In the genomic region with DNA sequence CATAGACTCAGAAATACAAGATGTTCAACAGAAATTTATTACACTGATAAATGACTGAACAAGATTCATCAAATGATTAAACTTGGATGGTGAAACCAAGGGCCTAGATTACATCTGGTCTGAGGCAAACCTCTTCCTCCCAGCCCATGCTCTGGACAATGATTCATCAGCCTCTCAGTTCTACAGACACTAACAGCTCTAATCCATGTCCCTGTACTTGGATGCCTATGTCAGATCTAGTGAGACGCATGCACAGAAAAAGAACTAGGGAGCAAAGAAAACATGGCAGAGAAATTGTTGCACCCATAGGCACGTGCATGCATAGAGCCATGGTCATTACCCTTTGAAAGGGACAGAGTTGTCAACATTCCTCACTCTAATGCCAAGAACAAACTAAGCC, we compare ENCODE assay signal across 19 cellular contexts.
DNase-seq lines count a peak whose midpoint lies in the region; ATAC-seq and TF ChIP-seq lines count a peak whose summit lies in the region.
"Had no signal": no experiment of that assay in that cellular context is flagged by ENCODE, and none has a peak within 500 bp of the region (broad histone marks: within the 10 kb centered on the region; RNA-seq: fewer than 3 reads in every experiment).

No MANE protein-coding gene starts in this region.

- no peak overlapping the region for H4K91ac ChIP-seq in mesenchymal stem cell (ENCODE audit: low read length)

- no peak overlapping the region for H2BK120ac ChIP-seq in mesenchymal stem cell (ENCODE audit: low read depth, low read length)

- H3K4me1 ChIP-seq in mesenchymal stem cell (ENCODE audit: control insufficient read depth, insufficient read depth, low read depth, low read length) (peaks cover 4% of the 10 kb centered on the region), gastrocnemius medialis (no peaks in the 10 kb centered on the region), left ventricle myocardium inferior (no peaks in the 10 kb centered on the region)
- H3K4me1 ChIP-seq: tibial nerve had no signal

- peaks cover 8% of the 10 kb centered on the region for H3K9me3 ChIP-seq in mesenchymal stem cell (ENCODE audit: control insufficient read depth, low read length)
- H3K9me3 ChIP-seq in gastrocnemius medialis: no peaks in the 10 kb centered on the region
- no peaks in the 10 kb centered on the region for H3K9me3 ChIP-seq in left ventricle myocardium inferior (replicated peaks)
- H3K9me3 ChIP-seq: tibial nerve had no signal

- H2BK5ac ChIP-seq in mesenchymal stem cell (ENCODE audit: low read depth, low read length, poor library complexity, severe bottlenecking): no peak overlapping the region

- H3K14ac ChIP-seq in mesenchymal stem cell (ENCODE audit: low read length in 2 of 2): no peak overlapping the region

- TF ChIP-seq POLR2A in gastrocnemius medialis (IDR thresholded peaks at IDR 0.05): no peak

- H2BK12ac ChIP-seq in mesenchymal stem cell (ENCODE audit: low read length in 2 of 2): no peak overlapping the region

- H3K27me3 ChIP-seq in mesenchymal stem cell (ENCODE audit: control insufficient read depth in 1 of 2, insufficient read depth in 1 of 2, low read length in 2 of 2) (no peaks in the 10 kb centered on the region), gastrocnemius medialis (no peaks in the 10 kb centered on the region), left ventricle myocardium inferior (ENCODE audit: low read depth) (peaks cover 13% of the 10 kb centered on the region)
- H3K27me3 ChIP-seq: tibial nerve had no signal

- H3K23ac ChIP-seq in mesenchymal stem cell (ENCODE audit: low read length in 2 of 2): no peak overlapping the region

- no peak overlapping the region for H3K18ac ChIP-seq in mesenchymal stem cell (ENCODE audit: low read depth in 1 of 2, low read length in 2 of 2)

- H3K9ac ChIP-seq in mesenchymal stem cell (ENCODE audit: low read length): no peak overlapping the region

- peaks cover 7% of the 10 kb centered on the region for H3K79me1 ChIP-seq in mesenchymal stem cell (replicated peaks; ENCODE audit: low read length, poor library complexity, severe bottlenecking)

- H2BK15ac ChIP-seq in mesenchymal stem cell (ENCODE audit: low read depth, poor library complexity, severe bottlenecking): no peak overlapping the region

- no peak overlapping the region for H2AFZ ChIP-seq in mesenchymal stem cell (ENCODE audit: low read depth, low read length)

- peak overlapping the region; percentile 98 for H3K27ac ChIP-seq in mesenchymal stem cell (ENCODE audit: low read length, poor library complexity, severe bottlenecking)
- no peak overlapping the region for H3K27ac ChIP-seq in gastrocnemius medialis
- no peak overlapping the region for H3K27ac ChIP-seq in left ventricle myocardium inferior (replicated peaks)
- H3K27ac ChIP-seq: SK-N-MC, tibial nerve had no signal

- in situ Hi-C loops in gastrocnemius medialis (cut with MboI; ENCODE audit: low sequenced_read_pairs in 4 of 4): no loop called here

- WGBS in mesenchymal stem cell: 60% methylated on average over 2 of the region's 2 CpGs

- H3K36me3 ChIP-seq in mesenchymal stem cell (ENCODE audit: control insufficient read depth in 1 of 2, insufficient read depth in 2 of 2, low read depth in 1 of 2, low read length in 2 of 2) (no peaks in the 10 kb centered on the region), gastrocnemius medialis (no peaks in the 10 kb centered on the region), left ventricle myocardium inferior (no peaks in the 10 kb centered on the region)
- H3K36me3 ChIP-seq: tibial nerve had no signal

- no peak overlapping the region for H3K4me2 ChIP-seq in mesenchymal stem cell (ENCODE audit: low read length, poor library complexity, severe bottlenecking)

- peak overlapping the region; percentile 76 for H2AK5ac ChIP-seq in mesenchymal stem cell (ENCODE audit: low read length, severe bottlenecking)

- intact Hi-C loops in gastrocnemius medialis (cut with DNase I; ENCODE audit: low total_unique reads): no loop called here
- intact Hi-C loops in left ventricle myocardium inferior (cut with micrococcal nuclease): no loop called here

- no peak overlapping the region for H4K8ac ChIP-seq in mesenchymal stem cell (ENCODE audit: low read length)

- no peak overlapping the region for H3K4ac ChIP-seq in mesenchymal stem cell (ENCODE audit: low read depth in 1 of 2, low read length in 2 of 2)

- no peak for ATAC-seq in gastrocnemius medialis
- ATAC-seq: effector memory CD8-positive, alpha-beta T cell; K562; stimulated activated effector memory CD8-positive, alpha-beta T cell treated with anti-CD3 and anti-CD28 coated beads, Interleukin-12 subunit alpha, Interleukin-12 subunit beta, amount 100 ng/mL, for 72 hours had no signal

- H3K4me3 ChIP-seq in AG10803 (ENCODE audit: low read length) (no peak overlapping the region), mesenchymal stem cell (ENCODE audit: insufficient read depth in 1 of 2, low read depth in 1 of 2, low read length in 2 of 2) (no peak overlapping the region), gastrocnemius medialis (no peak overlapping the region), left ventricle myocardium inferior (no peak overlapping the region)
- H3K4me3 ChIP-seq: K562, SK-N-MC, tibial nerve had no signal

- TF ChIP-seq CTCF in AG10803 (conservative IDR thresholded peaks at IDR 0.05; ENCODE audit: low read length): no peak
- no peak for TF ChIP-seq CTCF in gastrocnemius medialis (IDR thresholded peaks at IDR 0.05 in 4 of 5, conservative IDR thresholded peaks at IDR 0.05 in 1 of 5)
- no peak for TF ChIP-seq CTCF in left ventricle myocardium inferior (IDR thresholded peaks at IDR 0.05; ENCODE audit: borderline replicate concordance)

- DNase-seq in AG10803 (ENCODE audit: low read depth): peak; percentile 60
- DNase-seq in HT1080 (ENCODE audit: low read depth): peak; percentile 83
- DNase-seq in astrocyte of the hippocampus (ENCODE audit: low read depth, low spot score): peak; percentile 75
- peak; percentile 72 for DNase-seq in mesenchymal stem cell
- DNase-seq in gastrocnemius medialis: no peak
- no peak for DNase-seq in left ventricle myocardium inferior
- no peak for DNase-seq in activated CD4-positive, alpha-beta T cell treated with anti-CD3 and anti-CD28 coated beads, Interleukin-2, amount 50 U/mL, for 4 hours
- no peak for DNase-seq in NCI-H146 treated with DMSO at 0.1 percent for 48 hours (lab: John Stamatoyannopoulos, UW; ENCODE audit: unreplicated experiment)
- DNase-seq: activated gamma-delta T cell treated with Interleukin-2 at 50 U/mL for 16 hours; AML-193; DMS 273 treated with DMSO at 0.1 percent for 48 hours; effector memory CD8-positive, alpha-beta T cell; H7; NCI-H345; occipital lobe had no signal

Comparison
In these comparisons a context has a peak if more than half of its experiments do, and no peak if none do; other contexts are left out.
1. DNase-seq: peak in AG10803 (single experiment), HT1080 (single experiment), astrocyte of the hippocampus (single experiment) and mesenchymal stem cell (single experiment); none in gastrocnemius medialis (0 of 2), left ventricle myocardium inferior (single experiment), activated CD4-positive, alpha-beta T cell treated with anti-CD3 and anti-CD28 coated beads, Interleukin-2, amount 50 U/mL, for 4 hours (0 of 2) and NCI-H146 treated with DMSO at 0.1 percent for 48 hours (single experiment).